Comparison of ENCODE assay signal across 1 cellular context in the genomic region with DNA sequence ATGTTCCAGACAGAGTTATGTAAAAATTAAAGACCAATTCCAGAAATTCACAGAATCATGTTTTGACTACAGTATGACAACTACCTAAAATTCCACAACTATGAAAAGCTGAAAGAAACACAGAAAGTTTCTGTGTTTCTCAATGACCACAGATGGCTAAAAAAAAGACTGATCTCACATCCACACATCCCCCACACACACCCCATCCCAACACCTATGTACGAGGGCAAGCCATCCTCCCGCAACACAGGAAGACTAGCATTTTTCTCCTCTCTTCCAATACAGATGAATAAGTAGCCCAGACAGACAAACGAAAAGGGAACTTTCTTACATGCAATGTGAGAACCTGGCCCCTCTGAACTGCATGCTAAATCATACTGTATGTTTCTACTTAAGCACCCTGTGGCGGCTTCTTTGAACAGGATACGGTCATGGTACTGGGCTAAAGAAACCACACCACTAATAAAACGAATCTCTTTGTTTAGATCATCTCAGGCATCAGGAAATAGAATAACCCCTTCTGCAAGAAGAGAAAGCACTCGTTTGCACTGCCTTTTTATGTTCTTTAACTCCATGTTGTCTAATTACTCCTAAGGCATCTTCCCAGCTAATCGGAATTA.
TF ChIP-seq lines count a peak whose summit lies in the region.

No MANE protein-coding gene starts in this region.

TF ChIP-seq in GM12878, 131 proteins besides CTCF, POLR2A, EP300 and RAD21 (continued from another document):
- TF ChIP-seq ETV6 (conservative IDR thresholded peaks at IDR 0.05 in 1 of 2, IDR thresholded peaks at IDR 0.05 in 1 of 2; ENCODE audit: borderline replicate concordance in 1 of 2, low read depth in 1 of 2) (peak in 1 of 2 experiments; percentile 46; a peak in 1 of 4 replicates), NFIC (IDR thresholded peaks at IDR 0.05; ENCODE audit: low read depth, low read length) (peak; percentile 74), JUNB (IDR thresholded peaks at IDR 0.05) (peak; percentile 79), IKZF1 (conservative IDR thresholded peaks at IDR 0.05) (0 out of 2 replicates have a peak, but pooled peaks have one; percentile 23), TCF7 (IDR thresholded peaks at IDR 0.05; ENCODE audit: borderline replicate concordance) (peak; percentile 74), EED (IDR thresholded peaks at IDR 0.05; ENCODE audit: low read depth) (peak; percentile 85), CREM (IDR thresholded peaks at IDR 0.05; ENCODE audit: low read depth) (peak; percentile 48), FOXM1 (IDR thresholded peaks at IDR 0.05; ENCODE audit: low read depth, low read length) (peak; percentile 58; the same call in 1 of the 2 replicates), RAD51 (IDR thresholded peaks at IDR 0.05) (no peak), HCFC1 (IDR thresholded peaks at IDR 0.05; ENCODE audit: low read length) (no peak), CEBPB (IDR thresholded peaks at IDR 0.05; ENCODE audit: borderline replicate concordance in 1 of 2, low read depth in 2 of 2, low read length in 2 of 2) (peak in 1 of 2 experiments; percentile 29; a peak in 1 of 4 replicates), SIN3A (IDR thresholded peaks at IDR 0.05; ENCODE audit: low read depth, low read length) (no peak), ATF7 (IDR thresholded peaks at IDR 0.05; ENCODE audit: low read depth) (peak; percentile 55), EGR1 (IDR thresholded peaks at IDR 0.05; ENCODE audit: borderline replicate concordance in 1 of 2, low read depth in 2 of 2, low read length in 2 of 2) (0 out of 3 replicates have a peak, but pooled peaks of 1 of the 2 experiments have one; percentile 2), ZBED1 (IDR thresholded peaks at IDR 0.05; ENCODE audit: borderline replicate concordance) (peak; percentile 70; the same call in 1 of the 2 replicates), MTA2 (IDR thresholded peaks at IDR 0.05; ENCODE audit: low read depth) (0 out of 2 replicates have a peak, but pooled peaks have one; percentile 11), MEF2A (IDR thresholded peaks at IDR 0.05; ENCODE audit: insufficient read depth, low read depth, low read length) (peak; percentile 88), CHD2 (IDR thresholded peaks at IDR 0.05; ENCODE audit: borderline replicate concordance, low read depth, low read length) (no peak), RUNX3 (IDR thresholded peaks at IDR 0.05; ENCODE audit: low read length) (peak; percentile 86), CBX5 (IDR thresholded peaks at IDR 0.05; ENCODE audit: low read depth) (no peak), IKZF2 (IDR thresholded peaks at IDR 0.05) (peak; percentile 52 to 68; a peak in 3 of 4 replicates)
- TF ChIP-seq, protein P1, sequence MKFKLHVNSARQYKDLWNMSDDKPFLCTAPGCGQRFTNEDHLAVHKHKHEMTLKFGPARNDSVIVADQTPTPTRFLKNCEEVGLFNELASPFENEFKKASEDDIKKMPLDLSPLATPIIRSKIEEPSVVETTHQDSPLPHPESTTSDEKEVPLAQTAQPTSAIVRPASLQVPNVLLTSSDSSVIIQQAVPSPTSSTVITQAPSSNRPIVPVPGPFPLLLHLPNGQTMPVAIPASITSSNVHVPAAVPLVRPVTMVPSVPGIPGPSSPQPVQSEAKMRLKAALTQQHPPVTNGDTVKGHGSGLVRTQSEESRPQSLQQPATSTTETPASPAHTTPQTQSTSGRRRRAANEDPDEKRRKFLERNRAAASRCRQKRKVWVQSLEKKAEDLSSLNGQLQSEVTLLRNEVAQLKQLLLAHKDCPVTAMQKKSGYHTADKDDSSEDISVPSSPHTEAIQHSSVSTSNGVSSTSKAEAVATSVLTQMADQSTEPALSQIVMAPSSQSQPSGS (IDR thresholded peaks at IDR 0.05; ENCODE audit: low read length): peak; percentile 72
- TF ChIP-seq, protein P2, sequence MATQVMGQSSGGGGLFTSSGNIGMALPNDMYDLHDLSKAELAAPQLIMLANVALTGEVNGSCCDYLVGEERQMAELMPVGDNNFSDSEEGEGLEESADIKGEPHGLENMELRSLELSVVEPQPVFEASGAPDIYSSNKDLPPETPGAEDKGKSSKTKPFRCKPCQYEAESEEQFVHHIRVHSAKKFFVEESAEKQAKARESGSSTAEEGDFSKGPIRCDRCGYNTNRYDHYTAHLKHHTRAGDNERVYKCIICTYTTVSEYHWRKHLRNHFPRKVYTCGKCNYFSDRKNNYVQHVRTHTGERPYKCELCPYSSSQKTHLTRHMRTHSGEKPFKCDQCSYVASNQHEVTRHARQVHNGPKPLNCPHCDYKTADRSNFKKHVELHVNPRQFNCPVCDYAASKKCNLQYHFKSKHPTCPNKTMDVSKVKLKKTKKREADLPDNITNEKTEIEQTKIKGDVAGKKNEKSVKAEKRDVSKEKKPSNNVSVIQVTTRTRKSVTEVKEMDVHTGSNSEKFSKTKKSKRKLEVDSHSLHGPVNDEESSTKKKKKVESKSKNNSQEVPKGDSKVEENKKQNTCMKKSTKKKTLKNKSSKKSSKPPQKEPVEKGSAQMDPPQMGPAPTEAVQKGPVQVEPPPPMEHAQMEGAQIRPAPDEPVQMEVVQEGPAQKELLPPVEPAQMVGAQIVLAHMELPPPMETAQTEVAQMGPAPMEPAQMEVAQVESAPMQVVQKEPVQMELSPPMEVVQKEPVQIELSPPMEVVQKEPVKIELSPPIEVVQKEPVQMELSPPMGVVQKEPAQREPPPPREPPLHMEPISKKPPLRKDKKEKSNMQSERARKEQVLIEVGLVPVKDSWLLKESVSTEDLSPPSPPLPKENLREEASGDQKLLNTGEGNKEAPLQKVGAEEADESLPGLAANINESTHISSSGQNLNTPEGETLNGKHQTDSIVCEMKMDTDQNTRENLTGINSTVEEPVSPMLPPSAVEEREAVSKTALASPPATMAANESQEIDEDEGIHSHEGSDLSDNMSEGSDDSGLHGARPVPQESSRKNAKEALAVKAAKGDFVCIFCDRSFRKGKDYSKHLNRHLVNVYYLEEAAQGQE (IDR thresholded peaks at IDR 0.05; ENCODE audit: low read depth, low read length): no peak
- TF ChIP-seq, protein P3, sequence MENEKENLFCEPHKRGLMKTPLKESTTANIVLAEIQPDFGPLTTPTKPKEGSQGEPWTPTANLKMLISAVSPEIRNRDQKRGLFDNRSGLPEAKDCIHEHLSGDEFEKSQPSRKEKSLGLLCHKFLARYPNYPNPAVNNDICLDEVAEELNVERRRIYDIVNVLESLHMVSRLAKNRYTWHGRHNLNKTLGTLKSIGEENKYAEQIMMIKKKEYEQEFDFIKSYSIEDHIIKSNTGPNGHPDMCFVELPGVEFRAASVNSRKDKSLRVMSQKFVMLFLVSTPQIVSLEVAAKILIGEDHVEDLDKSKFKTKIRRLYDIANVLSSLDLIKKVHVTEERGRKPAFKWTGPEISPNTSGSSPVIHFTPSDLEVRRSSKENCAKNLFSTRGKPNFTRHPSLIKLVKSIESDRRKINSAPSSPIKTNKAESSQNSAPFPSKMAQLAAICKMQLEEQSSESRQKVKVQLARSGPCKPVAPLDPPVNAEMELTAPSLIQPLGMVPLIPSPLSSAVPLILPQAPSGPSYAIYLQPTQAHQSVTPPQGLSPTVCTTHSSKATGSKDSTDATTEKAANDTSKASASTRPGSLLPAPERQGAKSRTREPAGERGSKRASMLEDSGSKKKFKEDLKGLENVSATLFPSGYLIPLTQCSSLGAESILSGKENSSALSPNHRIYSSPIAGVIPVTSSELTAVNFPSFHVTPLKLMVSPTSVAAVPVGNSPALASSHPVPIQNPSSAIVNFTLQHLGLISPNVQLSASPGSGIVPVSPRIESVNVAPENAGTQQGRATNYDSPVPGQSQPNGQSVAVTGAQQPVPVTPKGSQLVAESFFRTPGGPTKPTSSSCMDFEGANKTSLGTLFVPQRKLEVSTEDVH (IDR thresholded peaks at IDR 0.05; ENCODE audit: low read depth, partially characterized antibody): no peak
TF ChIP-seq in GM12878: peak in this region for 21.
